13 cellular contexts compared by ENCODE assay signal in the genomic region with DNA sequence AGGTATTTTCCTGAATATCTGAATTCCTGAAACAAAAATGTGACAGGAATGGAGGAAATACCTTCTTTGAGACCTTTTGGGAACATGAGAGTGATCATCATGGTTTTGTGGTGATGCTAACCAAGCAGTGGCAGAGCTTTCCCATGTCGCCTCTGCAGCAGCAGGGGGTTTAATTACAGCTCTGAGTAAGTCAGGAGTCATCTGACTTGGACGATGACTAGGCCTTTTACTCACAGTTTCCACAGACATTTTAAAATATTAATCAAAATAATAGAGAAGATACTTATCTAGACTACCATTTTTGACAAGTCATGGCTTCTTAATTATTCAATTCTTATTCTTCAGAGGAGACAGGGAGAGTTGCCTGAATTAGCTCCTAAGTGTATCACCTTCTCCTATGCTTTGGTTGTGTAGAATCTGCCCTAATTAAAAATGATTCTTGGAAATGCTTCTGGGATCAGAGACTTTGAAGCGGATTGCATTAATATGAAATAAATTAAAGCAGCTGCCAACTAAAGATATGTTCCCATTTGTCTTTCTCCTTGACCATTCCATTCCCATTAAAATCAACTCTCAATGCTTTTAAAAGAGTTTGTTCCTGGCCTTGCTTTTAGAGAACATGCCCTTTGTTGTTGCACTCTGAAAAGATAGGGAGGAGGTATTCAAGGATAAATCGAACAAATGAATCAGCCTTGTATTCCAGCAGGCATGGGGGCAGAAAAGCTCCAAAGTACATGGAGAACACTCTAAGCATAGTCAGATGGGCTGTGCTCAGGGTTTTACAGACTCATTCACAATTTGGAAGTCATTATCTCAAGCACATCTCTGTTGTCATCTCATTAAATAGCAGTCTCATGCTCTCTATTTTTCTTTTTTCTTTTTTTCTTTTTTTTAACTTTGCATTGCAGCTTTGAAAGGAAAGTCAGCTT. TPM values are rescaled to one million over a fixed set of nuclear protein-coding genes. Genes with fewer than 3 reads are reported as not detected.
DNase-seq lines count a peak whose midpoint lies in the region; ATAC-seq and TF ChIP-seq lines count a peak whose summit lies in the region.
"Had no signal": no experiment of that assay in that cellular context is flagged by ENCODE, and none has a peak within 500 bp of the region (broad histone marks: within the 10 kb centered on the region; RNA-seq: fewer than 3 reads in every experiment).

No MANE protein-coding gene starts in this region.

- H3K4me1 ChIP-seq in fibroblast of lung (ENCODE audit: control insufficient read depth, extremely low read depth, insufficient read depth, low read length) (peaks cover 2% of the 10 kb centered on the region), hepatocyte (ENCODE audit: insufficient read depth) (no peaks in the 10 kb centered on the region)

- no peaks in the 10 kb centered on the region for H3K9me2 ChIP-seq in hepatocyte (replicated peaks; ENCODE audit: insufficient read depth)

- H3K79me2 ChIP-seq in fibroblast of lung (ENCODE audit: control insufficient read depth, insufficient read depth, low read length) (no peaks in the 10 kb centered on the region), hepatocyte (no peaks in the 10 kb centered on the region)

- H3K27ac ChIP-seq in fibroblast of lung (ENCODE audit: insufficient read depth, low read length) (peak overlapping the region; percentile 15), hepatocyte (no peak overlapping the region)
- H3K27ac ChIP-seq: C4-2B had no signal

- no peak overlapping the region for H3K4me3 ChIP-seq in fibroblast of lung (replicated peaks in 1 of 4; ENCODE audit: control extremely low read depth in 1 of 4, insufficient read depth in 1 of 4, low read depth in 3 of 4, low read length in 4 of 4)
- H3K4me3 ChIP-seq in hepatocyte = no peak overlapping the region

- WGBS in hepatocyte (ENCODE audit: low lambda C conversion rate, missing lambda C conversion rate) = 75% methylated on average over 4 of the region's 4 CpGs

- no peak for ATAC-seq in HG02852 (IDR thresholded peaks at IDR 0.05; ENCODE audit: unreplicated experiment)

- no peaks in the 10 kb centered on the region for H3K9me3 ChIP-seq in fibroblast of lung (ENCODE audit: control insufficient read depth, insufficient read depth, low read depth, low read length)
- H3K9me3 ChIP-seq in hepatocyte (ENCODE audit: low read depth) = no peaks in the 10 kb centered on the region

- H4K20me1 ChIP-seq in fibroblast of lung (ENCODE audit: control insufficient read depth, extremely low read depth, insufficient read depth, low read length) = no peaks in the 10 kb centered on the region
- no peaks in the 10 kb centered on the region for H4K20me1 ChIP-seq in hepatocyte (ENCODE audit: insufficient read depth, poor library complexity, severe bottlenecking)

- no peak overlapping the region for H2AFZ ChIP-seq in fibroblast of lung (ENCODE audit: low read length)
- no peak overlapping the region for H2AFZ ChIP-seq in hepatocyte

- DNase-seq in activated CD4-positive, alpha-beta T cell treated with anti-CD3 and anti-CD28 coated beads for 48 hours = peak; percentile 5
- DNase-seq in activated CD4-positive, alpha-beta T cell treated with anti-CD3 and anti-CD28 coated beads for 4 hours = no peak
- DNase-seq in NCI-H69 (lab: John Stamatoyannopoulos, UW) (peak; percentile 68), fibroblast of lung (ENCODE audit: low read depth in 2 of 2) (peak; percentile 74 to 96), smooth muscle cell of the brain vasculature (ENCODE audit: low read depth, low spot score) (peak; percentile 32), inferior parietal cortex (ENCODE audit: extremely low spot score) (no peak), hepatocyte (ENCODE audit: low spot score) (no peak)
- DNase-seq: activated CD8-positive, alpha-beta memory T cell treated with anti-CD3 and anti-CD28 coated beads for 24 hours; occipital lobe; stimulated activated CD8-positive, alpha-beta memory T cell treated with anti-CD3 and anti-CD28 coated beads, Interleukin-4, amount 100 ng/mL, for 48 hours had no signal

- no peak overlapping the region for H3K9ac ChIP-seq in fibroblast of lung (ENCODE audit: insufficient read depth, low read length)

- H3K4me2 ChIP-seq in fibroblast of lung (ENCODE audit: extremely low read depth, insufficient read depth, low read length) = no peak overlapping the region
- no peak overlapping the region for H3K4me2 ChIP-seq in hepatocyte

- H3K27me3 ChIP-seq in fibroblast of lung (ENCODE audit: control insufficient read depth, insufficient read depth, low read length) (no peaks in the 10 kb centered on the region), hepatocyte (no peaks in the 10 kb centered on the region)

- TF ChIP-seq CTCF in fibroblast of lung (conservative IDR thresholded peaks at IDR 0.05 in 1 of 2, IDR thresholded peaks at IDR 0.05 in 1 of 2; ENCODE audit: low read depth in 1 of 2, low read length in 2 of 2) (no peak), hepatocyte (IDR thresholded peaks at IDR 0.05; ENCODE audit: poor library complexity) (no peak)

- no peaks in the 10 kb centered on the region for H3K36me3 ChIP-seq in fibroblast of lung (ENCODE audit: control insufficient read depth, insufficient read depth, low read length)
- no peaks in the 10 kb centered on the region for H3K36me3 ChIP-seq in hepatocyte (replicated peaks; ENCODE audit: insufficient read depth, low read depth)

RNA-seq across cellular contexts. Expression of gene IFNG-AS1, which starts 7.7 kb away (rescaled TPM):
- total RNA-seq in fibroblast of lung (not detected in 2 replicates), hepatocyte (not detected in 2 replicates)
- polyA plus RNA-seq in fibroblast of lung (not detected in 2 replicates), hepatocyte (not detected in 2 replicates)
- polyA plus RNA-seq in fibroblast of lung (2012) = not detected in 2 replicates
- polyA minus RNA-seq in fibroblast of lung (ENCODE audit: low replicate concordance) = not detected in 2 replicates
- total RNA-seq: H1, occipital lobe had no signal
- polyA plus RNA-seq: H1 had no signal

Comparison
In these comparisons a context has a peak if more than half of its experiments do, and no peak if none do; other contexts are left out.
1. DNase-seq: peak in activated CD4-positive, alpha-beta T cell treated with anti-CD3 and anti-CD28 coated beads for 48 hours (single experiment), NCI-H69 (single experiment), fibroblast of lung (2 of 2) and smooth muscle cell of the brain vasculature (single experiment); none in activated CD4-positive, alpha-beta T cell treated with anti-CD3 and anti-CD28 coated beads for 4 hours (0 of 2), inferior parietal cortex (single experiment) and hepatocyte (single experiment).